In the genomic region with DNA sequence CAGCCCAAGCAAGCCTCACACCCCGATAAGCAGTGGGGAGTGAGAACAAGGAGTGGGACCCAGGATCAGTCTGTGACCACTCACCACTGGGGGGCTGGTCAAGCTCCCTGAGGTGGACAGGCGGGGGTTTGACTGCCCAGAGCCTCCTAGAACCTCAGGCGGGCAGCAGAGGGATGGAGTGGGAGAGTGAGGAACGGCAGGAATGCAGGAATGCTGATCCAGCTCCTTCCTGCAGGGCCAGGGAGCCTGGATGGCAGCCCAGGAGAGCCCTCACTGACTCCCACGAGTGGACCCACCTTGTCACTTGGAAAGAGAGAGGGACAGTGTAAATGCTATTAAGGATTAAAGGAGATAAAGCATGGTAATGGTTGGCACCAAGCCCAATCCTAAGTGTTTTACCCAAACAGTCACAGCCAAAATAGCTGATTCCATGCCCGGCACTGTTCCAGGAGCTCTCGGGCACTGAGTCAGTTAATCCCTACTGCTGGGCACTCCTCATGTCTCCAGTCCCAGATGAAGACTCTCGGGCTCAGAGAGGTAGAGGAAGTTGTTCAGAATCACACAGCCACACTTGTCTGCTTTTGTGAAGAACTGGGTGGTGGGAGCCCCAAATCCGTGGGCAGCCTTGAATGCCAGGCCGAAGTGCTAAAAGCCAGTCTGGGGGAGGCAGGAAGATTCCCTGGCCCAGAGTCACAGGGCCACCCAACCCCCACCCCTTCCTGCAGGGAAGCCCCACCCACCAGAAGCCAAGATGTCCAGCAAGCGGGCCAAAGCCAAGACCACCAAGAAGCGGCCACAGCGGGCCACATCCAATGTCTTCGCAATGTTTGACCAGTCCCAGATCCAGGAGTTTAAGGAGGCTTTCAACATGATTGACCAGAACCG, we compare ENCODE assay signal across 12 cellular contexts. TPM values are rescaled to one million over a fixed set of nuclear protein-coding genes. Genes with fewer than 3 reads are reported as not detected.
DNase-seq lines count a peak whose midpoint lies in the region; ATAC-seq, FAIRE-seq and TF ChIP-seq lines count a peak whose summit lies in the region.
"Had no signal": no experiment of that assay in that cellular context is flagged by ENCODE, and none has a peak within 500 bp of the region (broad histone marks: within the 10 kb centered on the region; RNA-seq: fewer than 3 reads in every experiment).

No MANE protein-coding gene starts in this region.

- peak overlapping the region in 5 of 8 donors; percentile 23 to 74 (median 55) for H3K4me3 ChIP-seq in spleen
- H3K4me3 ChIP-seq: GM12878 had no signal

- no peak overlapping the region for H3K27ac Mint-ChIP-seq in activated CD8-positive, alpha-beta T cell treated with anti-CD3 and anti-CD28 coated beads, Interleukin-2, amount 10 ng/mL, durations not matched to agents 7 days and 5 days
- H3K27ac Mint-ChIP-seq: activated CD4-positive, alpha-beta T cell treated with anti-CD3 and anti-CD28 coated beads for 36 hours had no signal

- no peaks in the 10 kb centered on the region for H3K9me3 ChIP-seq in spleen

- intact Hi-C loops in Right ventricle myocardium superior (cut with DNase I) (loop anchor here (5.0 kb wide), 2 partner anchors 47 to 82 kb away; no protein-coding TSS in a partner anchor), spleen (cut with DNase I; ENCODE audit: low total_unique reads) (no loop called here)

- WGBS in spleen, 5 donors: 66 to 83% (median 77%) methylated on average over 11 to 15 of the region's 15 CpGs

- POLR2A ChIA-PET in activated CD8-positive, alpha-beta T cell treated with anti-CD3 and anti-CD28 coated beads, Interleukin-2, amount 10 ng/mL, durations not matched to agents 7 days and 5 days (lab: Charles Lee): no interaction called here

- H3K27ac ChIP-seq in VCaP: peak overlapping the region; percentile 23; the same call in 1 of the 2 replicates
- H3K27ac ChIP-seq in spleen: peak overlapping the region in 6 of 8 donors; percentile 15 to 86 (median 80)

- ATAC-seq in Right ventricle myocardium superior (ENCODE audit: poor library complexity) (peak; percentile 21), HG03439 (IDR thresholded peaks at IDR 0.05; ENCODE audit: unreplicated experiment) (no peak), HG02870 (IDR thresholded peaks at IDR 0.05; ENCODE audit: unreplicated experiment) (no peak)
- no peak for ATAC-seq in activated CD8-positive, alpha-beta T cell treated with anti-CD3 and anti-CD28 coated beads, Interleukin-2, amount 10 ng/mL, durations not matched to agents 7 days and 5 days
- ATAC-seq: activated CD4-positive, alpha-beta T cell treated with anti-CD3 and anti-CD28 coated beads for 36 hours; GM12878 had no signal

- no peaks in the 10 kb centered on the region for H3K27me3 Mint-ChIP-seq in activated CD8-positive, alpha-beta T cell treated with anti-CD3 and anti-CD28 coated beads, Interleukin-2, amount 10 ng/mL, durations not matched to agents 7 days and 5 days (ENCODE audit: low read depth)

- peak; percentile 68 for DNase-seq in H54 (ENCODE audit: insufficient read length, low spot score)
- peak; percentile 72 for DNase-seq in Right ventricle myocardium superior
- DNase-seq in spleen: peak; percentile 65
- DNase-seq in iPS-NIHi11 (ENCODE audit: low spot score): no peak
- DNase-seq in activated CD8-positive, alpha-beta T cell treated with anti-CD3 and anti-CD28 coated beads, Interleukin-2, amount 10 ng/mL, durations not matched to agents 7 days and 5 days: no peak
- DNase-seq: activated CD4-positive, alpha-beta T cell treated with anti-CD3 and anti-CD28 coated beads for 36 hours; NCI-H187 treated with DMSO at 0.1 percent for 48 hours had no signal

- peaks cover 0 to 13% (median 0%) of the 10 kb centered on the region in 7 donors for H3K27me3 ChIP-seq in spleen (replicated peaks in 1 of 7)

- CTCF ChIA-PET in activated CD8-positive, alpha-beta T cell treated with anti-CD3 and anti-CD28 coated beads, Interleukin-2, amount 10 ng/mL, durations not matched to agents 7 days and 5 days (lab: Charles Lee): interaction anchor here (1.4 kb wide), 1 partner anchor 52 kb away, joined by 3 read pairs; no protein-coding TSS in a partner anchor

- H3K4me1 ChIP-seq in spleen: peaks cover 0 to 78% (median 43%) of the 10 kb centered on the region in 6 donors

- no peak for TF ChIP-seq CTCF in VCaP (conservative IDR thresholded peaks at IDR 0.05)
- TF ChIP-seq CTCF in spleen (IDR thresholded peaks at IDR 0.05 in 8 of 11, conservative IDR thresholded peaks at IDR 0.05 in 3 of 11): no peak

- no peaks in the 10 kb centered on the region for H3K9me3 Mint-ChIP-seq in activated CD8-positive, alpha-beta T cell treated with anti-CD3 and anti-CD28 coated beads, Interleukin-2, amount 10 ng/mL, durations not matched to agents 7 days and 5 days (ENCODE audit: insufficient read depth)

- FAIRE-seq in H54 (lab: Jason Lieb, UNC): no peak
- FAIRE-seq: endometrium, GM12878 had no signal

- H3K36me3 ChIP-seq in spleen: peaks cover 0 to 48% (median 0%) of the 10 kb centered on the region in 6 donors

- H3K36me3 Mint-ChIP-seq in activated CD8-positive, alpha-beta T cell treated with anti-CD3 and anti-CD28 coated beads, Interleukin-2, amount 10 ng/mL, durations not matched to agents 7 days and 5 days (ENCODE audit: low read depth): no peaks in the 10 kb centered on the region

- H3K4me1 Mint-ChIP-seq in activated CD8-positive, alpha-beta T cell treated with anti-CD3 and anti-CD28 coated beads, Interleukin-2, amount 10 ng/mL, durations not matched to agents 7 days and 5 days (ENCODE audit: low read depth): peaks cover 4% of the 10 kb centered on the region
- H3K4me1 Mint-ChIP-seq: activated CD4-positive, alpha-beta T cell treated with anti-CD3 and anti-CD28 coated beads for 36 hours had no signal

- no peak overlapping the region for H3K4me3 Mint-ChIP-seq in activated CD8-positive, alpha-beta T cell treated with anti-CD3 and anti-CD28 coated beads, Interleukin-2, amount 10 ng/mL, durations not matched to agents 7 days and 5 days
- H3K4me3 Mint-ChIP-seq: activated CD4-positive, alpha-beta T cell treated with anti-CD3 and anti-CD28 coated beads for 36 hours had no signal

- TF ChIP-seq POLR2A in H54 (IDR thresholded peaks at IDR 0.05; ENCODE audit: low read depth, low read length) (no peak), spleen (IDR thresholded peaks at IDR 0.05) (no peak)

RNA-seq across cellular contexts. Expression of gene MYL9, which starts 3.1 kb away (rescaled TPM):
- total RNA-seq in Right ventricle myocardium superior: 1,602 TPM
- 100 to 1,000 TPM in 3 of 7 donors, 10 to 100 TPM in 4; 30.4 to 369 (median 86.3) TPM for total RNA-seq in spleen
- polyA plus RNA-seq in spleen: 100 to 1,000 TPM in 1 of 3 donors, 10 to 100 TPM in 2; 56.3 to 154 (median 80.1) TPM
- under 1 TPM; 0.18 to 0.31 TPM for total RNA-seq in activated CD8-positive, alpha-beta T cell treated with anti-CD3 and anti-CD28 coated beads, Interleukin-2, amount 10 ng/mL, durations not matched to agents 7 days and 5 days

RNA-seq across cellular contexts. Expression of gene TGIF2, which starts 29.0 kb away (rescaled TPM):
- 4.7 TPM for total RNA-seq in Right ventricle myocardium superior
- total RNA-seq in spleen: 10 to 100 TPM; 23.3 to 38.2 (median 30.1) TPM
- polyA plus RNA-seq in spleen: 10 to 100 TPM; 13.6 to 20.8 (median 14.3) TPM
- 10 to 100 TPM; 29.2 to 32.9 TPM for total RNA-seq in activated CD8-positive, alpha-beta T cell treated with anti-CD3 and anti-CD28 coated beads, Interleukin-2, amount 10 ng/mL, durations not matched to agents 7 days and 5 days

Comparison
In these comparisons a context has a peak if more than half of its experiments do, and no peak if none do; other contexts are left out.
1. DNase-seq: peak in H54 (single experiment), Right ventricle myocardium superior (single experiment) and spleen (single experiment); none in iPS-NIHi11 (single experiment) and activated CD8-positive, alpha-beta T cell treated with anti-CD3 and anti-CD28 coated beads, Interleukin-2, amount 10 ng/mL, durations not matched to agents 7 days and 5 days (single experiment).
2. RNA of gene MYL9, which starts 3.1 kb away (total RNA-seq): 1,602 TPM in Right ventricle myocardium superior (single experiment) and 30.4 to 369 TPM in spleen; 0.18 to 0.31 TPM in activated CD8-positive, alpha-beta T cell treated with anti-CD3 and anti-CD28 coated beads, Interleukin-2, amount 10 ng/mL, durations not matched to agents 7 days and 5 days; every median in the first group is over 10 times any median in the second.